ENCODE assay signal across 9 cellular contexts in the genomic region with DNA sequence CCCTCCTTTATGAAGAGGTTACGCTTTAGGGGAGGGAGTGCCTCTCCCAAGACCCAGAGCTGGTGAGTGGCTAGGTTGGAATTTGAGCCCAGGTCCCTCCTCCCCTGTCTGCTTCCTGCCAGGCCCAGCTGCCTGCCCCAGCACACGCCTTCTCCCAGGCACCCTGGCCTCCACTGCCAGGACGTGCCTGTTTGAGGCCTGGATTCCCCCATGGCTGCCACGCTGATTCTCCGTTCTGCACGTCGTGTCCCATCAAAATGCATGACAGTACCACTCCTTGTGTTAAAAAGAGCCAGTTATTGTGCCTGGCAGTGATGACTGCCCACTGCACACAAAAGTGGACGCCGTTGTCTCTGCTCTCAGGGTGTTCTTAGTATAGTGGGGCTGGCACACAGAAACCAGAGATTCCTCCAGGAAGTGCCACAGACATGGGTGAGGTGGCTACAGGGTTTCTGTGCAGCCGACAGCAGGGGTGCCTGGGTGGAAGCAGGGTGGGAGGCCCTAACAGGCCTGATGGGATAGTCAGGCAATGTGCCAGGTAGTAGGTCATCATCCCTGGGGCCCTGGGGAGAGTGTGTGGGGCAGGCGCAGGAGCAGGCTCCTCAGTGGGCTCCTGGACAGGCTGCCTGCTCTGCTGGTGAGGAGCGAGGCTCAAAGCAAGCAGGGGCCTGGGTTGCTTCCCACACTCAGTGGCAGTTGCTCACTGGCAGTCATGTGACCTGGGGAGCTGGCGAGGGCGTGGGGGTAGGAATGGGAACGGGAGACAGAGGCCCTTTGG. TPM values are rescaled to one million over a fixed set of nuclear protein-coding genes. Genes with fewer than 3 reads are reported as not detected.
DNase-seq lines count a peak whose midpoint lies in the region; ATAC-seq lines count a peak whose summit lies in the region.
"Had no signal": no experiment of that assay in that cellular context is flagged by ENCODE, and none has a peak within 500 bp of the region (broad histone marks: within the 10 kb centered on the region; RNA-seq: fewer than 3 reads in every experiment).

No MANE protein-coding gene starts in this region.

- H3K4me3 Mint-ChIP-seq in activated CD4-positive, alpha-beta T cell treated with anti-CD3 and anti-CD28 coated beads, Interleukin-2, amount 10 ng/mL, durations not matched to agents 24 days and 14 days, result no peak overlapping the region
- H3K4me3 Mint-ChIP-seq in activated T-helper 17 cell treated with anti-CD3 and anti-CD28 coated beads, Interleukin-2, amount 50 U/mL, for 72 hours, result no peak overlapping the region
- H3K4me3 Mint-ChIP-seq: activated B cell treated with CpG ODN at 0.5 μM for 24 hours had no signal

- DNase-seq in activated CD4-positive, alpha-beta T cell treated with anti-CD3 and anti-CD28 coated beads, Interleukin-2, amount 10 ng/mL, durations not matched to agents 24 days and 14 days, result no peak
- no peak for DNase-seq in activated CD4-positive, alpha-beta T cell treated with anti-CD3 and anti-CD28 coated beads, Interleukin-2, amount 50 U/mL, for 4 hours
- DNase-seq in left cardiac atrium (peak; percentile 63), renal cortical epithelial cell (ENCODE audit: low read depth) (peak; percentile 90), NCI-H2227 (lab: John Stamatoyannopoulos, UW; ENCODE audit: unreplicated experiment) (no peak), NCI-H526 treated with DMSO at 0.1 percent for 48 hours (lab: John Stamatoyannopoulos, UW) (no peak)
- DNase-seq: activated B cell treated with CpG ODN at 0.5 μM for 24 hours had no signal

- H3K9me3 Mint-ChIP-seq in activated CD4-positive, alpha-beta T cell treated with anti-CD3 and anti-CD28 coated beads, Interleukin-2, amount 10 ng/mL, durations not matched to agents 24 days and 14 days, result no peaks in the 10 kb centered on the region
- no peaks in the 10 kb centered on the region for H3K9me3 Mint-ChIP-seq in activated T-helper 17 cell treated with anti-CD3 and anti-CD28 coated beads, Interleukin-2, amount 50 U/mL, for 72 hours
- H3K9me3 Mint-ChIP-seq: activated B cell treated with CpG ODN at 0.5 μM for 24 hours had no signal

- peaks cover 38% of the 10 kb centered on the region for H3K4me1 Mint-ChIP-seq in activated CD4-positive, alpha-beta T cell treated with anti-CD3 and anti-CD28 coated beads, Interleukin-2, amount 10 ng/mL, durations not matched to agents 24 days and 14 days
- H3K4me1 Mint-ChIP-seq in activated T-helper 17 cell treated with anti-CD3 and anti-CD28 coated beads, Interleukin-2, amount 50 U/mL, for 72 hours, result peaks cover 42% of the 10 kb centered on the region

- H3K27ac Mint-ChIP-seq in activated CD4-positive, alpha-beta T cell treated with anti-CD3 and anti-CD28 coated beads, Interleukin-2, amount 10 ng/mL, durations not matched to agents 24 days and 14 days, result peak overlapping the region; percentile 62
- peak overlapping the region; percentile 87 for H3K27ac Mint-ChIP-seq in activated T-helper 17 cell treated with anti-CD3 and anti-CD28 coated beads, Interleukin-2, amount 50 U/mL, for 72 hours
- H3K27ac Mint-ChIP-seq: activated B cell treated with CpG ODN at 0.5 μM for 24 hours had no signal

- intact Hi-C loops in activated CD4-positive, alpha-beta T cell treated with anti-CD3 and anti-CD28 coated beads, Interleukin-2, amount 10 ng/mL, durations not matched to agents 24 days and 14 days (cut with micrococcal nuclease), result no loop called here
- intact Hi-C loops in left cardiac atrium (cut with DNase I), result no loop called here

- H3K27me3 Mint-ChIP-seq in activated CD4-positive, alpha-beta T cell treated with anti-CD3 and anti-CD28 coated beads, Interleukin-2, amount 10 ng/mL, durations not matched to agents 24 days and 14 days, result no peaks in the 10 kb centered on the region
- no peaks in the 10 kb centered on the region for H3K27me3 Mint-ChIP-seq in activated T-helper 17 cell treated with anti-CD3 and anti-CD28 coated beads, Interleukin-2, amount 50 U/mL, for 72 hours
- H3K27me3 Mint-ChIP-seq: activated B cell treated with CpG ODN at 0.5 μM for 24 hours had no signal

- peaks cover 37% of the 10 kb centered on the region for H3K36me3 Mint-ChIP-seq in activated CD4-positive, alpha-beta T cell treated with anti-CD3 and anti-CD28 coated beads, Interleukin-2, amount 10 ng/mL, durations not matched to agents 24 days and 14 days (ENCODE audit: low read depth)
- H3K36me3 Mint-ChIP-seq in activated T-helper 17 cell treated with anti-CD3 and anti-CD28 coated beads, Interleukin-2, amount 50 U/mL, for 72 hours (ENCODE audit: low read depth), result peaks cover 56% of the 10 kb centered on the region

- ATAC-seq in activated T-helper 17 cell treated with anti-CD3 and anti-CD28 coated beads, Interleukin-2, amount 50 U/mL, for 72 hours (replicated peaks), result no peak
- ATAC-seq in left cardiac atrium (peak; percentile 85 to 93), HG03175 (IDR thresholded peaks at IDR 0.05; ENCODE audit: unreplicated experiment) (no peak)

RNA-seq across cellular contexts. Expression of gene MED15, which starts 24.2 kb away (rescaled TPM):
- total RNA-seq in activated CD4-positive, alpha-beta T cell treated with anti-CD3 and anti-CD28 coated beads, Interleukin-2, amount 10 ng/mL, durations not matched to agents 24 days and 14 days, result 113 and 117 TPM in 2 replicates
- total RNA-seq in activated T-helper 17 cell treated with anti-CD3 and anti-CD28 coated beads, Interleukin-2, amount 50 U/mL, for 72 hours, result 100 to 1,000 TPM; 115 to 118 TPM
- total RNA-seq in left cardiac atrium (10 to 100 TPM; 42.7 to 47.9 TPM), renal cortical epithelial cell (41.5 and 69.2 TPM in 2 replicates)

RNA-seq across cellular contexts. Expression of gene KLHL22, which starts 36.0 kb away (rescaled TPM):
- total RNA-seq in activated CD4-positive, alpha-beta T cell treated with anti-CD3 and anti-CD28 coated beads, Interleukin-2, amount 10 ng/mL, durations not matched to agents 24 days and 14 days, result 16.9 and 17.7 TPM in 2 replicates
- 10 to 100 TPM; 19.3 to 22.4 TPM for total RNA-seq in activated T-helper 17 cell treated with anti-CD3 and anti-CD28 coated beads, Interleukin-2, amount 50 U/mL, for 72 hours
- 10 to 100 TPM; 18.7 to 19.6 TPM for total RNA-seq in left cardiac atrium
- 18.9 and 25.5 TPM in 2 replicates for total RNA-seq in renal cortical epithelial cell

Comparison
In these comparisons a context has a peak if more than half of its experiments do, and no peak if none do; other contexts are left out.
1. DNase-seq: peak in left cardiac atrium (single experiment) and renal cortical epithelial cell (single experiment); none in activated CD4-positive, alpha-beta T cell treated with anti-CD3 and anti-CD28 coated beads, Interleukin-2, amount 10 ng/mL, durations not matched to agents 24 days and 14 days (single experiment), activated CD4-positive, alpha-beta T cell treated with anti-CD3 and anti-CD28 coated beads, Interleukin-2, amount 50 U/mL, for 4 hours (0 of 2), NCI-H2227 (single experiment) and NCI-H526 treated with DMSO at 0.1 percent for 48 hours (single experiment).
2. ATAC-seq: peak in left cardiac atrium (2 of 2); none in activated T-helper 17 cell treated with anti-CD3 and anti-CD28 coated beads, Interleukin-2, amount 50 U/mL, for 72 hours (single experiment) and HG03175 (single experiment).